9 cellular contexts compared by ENCODE assay signal in the genomic region with DNA sequence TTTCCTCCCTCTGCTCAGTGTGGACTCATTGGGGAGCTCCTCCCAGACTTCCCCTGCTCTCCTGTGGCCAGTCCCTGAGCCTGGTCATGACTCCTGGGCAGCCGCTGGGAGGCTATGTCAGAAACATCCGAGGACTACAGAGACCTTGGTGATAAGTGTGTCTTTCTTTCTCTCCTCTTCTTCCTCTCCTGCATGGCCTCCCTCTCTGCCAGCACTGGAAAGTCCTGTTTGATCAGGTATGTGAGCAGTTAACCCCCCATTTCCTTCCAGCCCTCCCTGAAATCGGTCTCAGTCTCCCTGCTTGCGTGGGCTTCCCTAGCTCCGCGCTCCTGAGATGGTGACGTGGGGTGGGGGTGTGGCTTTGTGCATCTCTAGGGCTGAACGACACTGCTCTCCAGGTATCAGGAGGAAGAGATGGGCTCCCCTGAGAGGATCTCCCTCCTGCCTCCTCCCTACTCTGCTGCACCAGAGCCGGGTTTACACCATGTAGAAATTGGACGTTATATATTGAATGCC. TPM values are rescaled to one million over a fixed set of nuclear protein-coding genes. Genes with fewer than 3 reads are reported as not detected.
DNase-seq lines count a peak whose midpoint lies in the region; ATAC-seq and TF ChIP-seq lines count a peak whose summit lies in the region.
"Had no signal": no experiment of that assay in that cellular context is flagged by ENCODE, and none has a peak within 500 bp of the region (broad histone marks: within the 10 kb centered on the region; RNA-seq: fewer than 3 reads in every experiment).

No MANE protein-coding gene starts in this region.

- no CpG with 5 or more reads among the region's 10 CpGs for WGBS in IMR-90 (ENCODE audit: extremely low coverage in 2 of 2, insufficient read length in 1 of 2), 2 experiments

- no peak for TF ChIP-seq RAD21 in IMR-90 (IDR thresholded peaks at IDR 0.05; ENCODE audit: low read length)

- ATAC-seq in IMR-90 (ENCODE audit: low read depth) (no peak), memory B cell (ENCODE audit: low read depth) (no peak)

- no peak overlapping the region for H4K5ac ChIP-seq in IMR-90 (ENCODE audit: low read depth, low read length)

- dilution Hi-C loops in IMR-90 (cut with HindIII; ENCODE audit: low sequenced_read_pairs, unreplicated experiment) = no loop called here

- DNase-seq in CD1c-positive myeloid dendritic cell (ENCODE audit: extremely low spot score) = peak; percentile 42
- DNase-seq in IMR-90 = no peak
- DNase-seq in activated naive CD8-positive, alpha-beta T cell treated with anti-CD3 and anti-CD28 coated beads for 36 hours = no peak
- no peak for DNase-seq in memory B cell (ENCODE audit: low spot score in 2 of 2)
- DNase-seq in NOMO-1 treated with DMSO at 0.1 percent for 48 hours (lab: John Stamatoyannopoulos, UW; ENCODE audit: unreplicated experiment) = no peak
- no peak for DNase-seq in uterus
- no peak for DNase-seq in GM10266 (ENCODE audit: extremely low spot score)
- no peak for DNase-seq in activated gamma-delta T cell treated with Interleukin-2 at 50 U/mL for 16 hours

- no peak overlapping the region for H3K14ac ChIP-seq in IMR-90 (replicated peaks; ENCODE audit: low read depth, low read length)

- H2BK15ac ChIP-seq in IMR-90 (ENCODE audit: low read depth, low read length) = no peak overlapping the region

- in situ Hi-C loops in IMR-90 (cut with MboI; ENCODE audit: low sequenced_read_pairs) = no loop called here

- no peak overlapping the region for H3K4ac ChIP-seq in IMR-90 (ENCODE audit: low read depth, low read length)

- H3K56ac ChIP-seq in IMR-90 (ENCODE audit: extremely low read depth, insufficient read depth, low read length) = no peak overlapping the region

- H3K36me3 ChIP-seq in IMR-90 (ENCODE audit: control insufficient read depth, insufficient read depth, low read length) (no peaks in the 10 kb centered on the region), uterus (no peaks in the 10 kb centered on the region)
- H3K36me3 ChIP-seq: cardiac muscle cell had no signal

- H2AK9ac ChIP-seq in IMR-90 (replicated peaks; ENCODE audit: low read depth, low read length, poor library complexity) = peak overlapping the region; percentile 49

- H3K9me1 ChIP-seq in IMR-90 (ENCODE audit: insufficient read depth, low read length) = peaks cover 5% of the 10 kb centered on the region; the same call in 1 of the 2 replicates

- intact Hi-C loops in IMR-90 (cut with micrococcal nuclease) = no loop called here
- intact Hi-C loops in uterus (cut with DNase I; ENCODE audit: low total_unique reads) = no loop called here

- BruUV-seq in IMR-90 (replicated peaks; lab: Mats Ljungman, UMichigan) = no TSS peak

- no peaks in the 10 kb centered on the region for H3K79me1 ChIP-seq in IMR-90 (ENCODE audit: low read depth in 1 of 2, low read length in 2 of 2)

- H2AFZ ChIP-seq in IMR-90 (replicated peaks; ENCODE audit: low read length, poor library complexity) = no peak overlapping the region

- H3K9me3 Mint-ChIP-seq in activated naive CD8-positive, alpha-beta T cell treated with anti-CD3 and anti-CD28 coated beads for 36 hours = no peaks in the 10 kb centered on the region
- no peaks in the 10 kb centered on the region for H3K9me3 Mint-ChIP-seq in memory B cell

- no peak overlapping the region for H4K91ac ChIP-seq in IMR-90 (ENCODE audit: insufficient read depth, low read depth, low read length)

- H2AK5ac ChIP-seq in IMR-90 (ENCODE audit: low read depth, low read length) = no peak overlapping the region

- no peak for TF ChIP-seq POLR2A in IMR-90 (IDR thresholded peaks at IDR 0.05; ENCODE audit: low read depth, low read length)
- no peak for TF ChIP-seq POLR2A in uterus (IDR thresholded peaks at IDR 0.05)

- POLR2A ChIA-PET in IMR-90 (lab: Charles Lee; ENCODE audit: unreplicated experiment) = no interaction called here

- H2BK120ac ChIP-seq in IMR-90 (ENCODE audit: low read depth, low read length) = no peak overlapping the region

- H3K18ac ChIP-seq in IMR-90 (ENCODE audit: low read depth, low read length) = no peak overlapping the region

- H2BK5ac ChIP-seq in IMR-90 (ENCODE audit: low read depth, low read length, poor library complexity, severe bottlenecking) = no peak overlapping the region

- H3K4me1 Mint-ChIP-seq in activated naive CD8-positive, alpha-beta T cell treated with anti-CD3 and anti-CD28 coated beads for 36 hours = peaks cover 9% of the 10 kb centered on the region
- peaks cover 15% of the 10 kb centered on the region for H3K4me1 Mint-ChIP-seq in memory B cell

- CTCF ChIA-PET in IMR-90 (lab: Yijun Ruan, JAX) = no interaction called here

- peaks cover 79% of the 10 kb centered on the region for H3K27me3 Mint-ChIP-seq in activated naive CD8-positive, alpha-beta T cell treated with anti-CD3 and anti-CD28 coated beads for 36 hours
- H3K27me3 Mint-ChIP-seq in memory B cell = peaks cover 42% of the 10 kb centered on the region

- H3K4me1 ChIP-seq in IMR-90 (ENCODE audit: control insufficient read depth, insufficient read depth, low read length) = no peaks in the 10 kb centered on the region; the same call in 1 of the 2 replicates
- peaks cover 0 to 14% of the 10 kb centered on the region in 2 donors for H3K4me1 ChIP-seq in uterus

- H3K4me2 ChIP-seq in IMR-90 (ENCODE audit: low read depth, low read length) = no peak overlapping the region

- H4K20me1 ChIP-seq in IMR-90 (ENCODE audit: insufficient read depth, low read length) = no peaks in the 10 kb centered on the region; the same call in none of the 2 replicates

- H3K27ac ChIP-seq in IMR-90 (ENCODE audit: insufficient read depth, low read length) (no peak overlapping the region), uterus (no peak overlapping the region)
- H3K27ac ChIP-seq: cardiac muscle cell had no signal

- H3K4me3 ChIP-seq in IMR-90 (ENCODE audit: insufficient read depth, low read depth, low read length) (no peak overlapping the region), uterus (no peak overlapping the region)
- H3K4me3 ChIP-seq: cardiac muscle cell had no signal

- H4K8ac ChIP-seq in IMR-90 (ENCODE audit: low read depth in 2 of 2, low read length in 2 of 2) = no peak overlapping the region

- H3K27ac Mint-ChIP-seq in activated naive CD8-positive, alpha-beta T cell treated with anti-CD3 and anti-CD28 coated beads for 36 hours = no peak overlapping the region
- no peak overlapping the region for H3K27ac Mint-ChIP-seq in memory B cell

- H3K4me3 Mint-ChIP-seq in activated naive CD8-positive, alpha-beta T cell treated with anti-CD3 and anti-CD28 coated beads for 36 hours = peak overlapping the region; percentile 44
- H3K4me3 Mint-ChIP-seq in memory B cell = peak overlapping the region; percentile 74

- TF ChIP-seq CTCF in IMR-90 (conservative IDR thresholded peaks at IDR 0.05; ENCODE audit: low read depth, low read length) (no peak), uterus (IDR thresholded peaks at IDR 0.05) (no peak), GM10266 (IDR thresholded peaks at IDR 0.05; ENCODE audit: control insufficient read depth, insufficient read depth, low read depth, missing control alignments) (no peak)

- H3K36me3 Mint-ChIP-seq in activated naive CD8-positive, alpha-beta T cell treated with anti-CD3 and anti-CD28 coated beads for 36 hours = no peaks in the 10 kb centered on the region
- H3K36me3 Mint-ChIP-seq in memory B cell = no peaks in the 10 kb centered on the region

- H3K23ac ChIP-seq in IMR-90 (ENCODE audit: low read depth, low read length) = no peak overlapping the region; the same call in 1 of the 2 replicates

- no peak overlapping the region for H3K9ac ChIP-seq in IMR-90 (ENCODE audit: low read depth, low read length)

- H2BK20ac ChIP-seq in IMR-90 (ENCODE audit: low read depth, low read length) = no peak overlapping the region

- H3K27me3 ChIP-seq in IMR-90 (ENCODE audit: control insufficient read depth, insufficient read depth, low read length) (peaks cover 72% of the 10 kb centered on the region), uterus (no peaks in the 10 kb centered on the region)

- no peaks in the 10 kb centered on the region for H3K9me3 ChIP-seq in IMR-90 (ENCODE audit: control insufficient read depth, insufficient read depth, low read length)
- H3K9me3 ChIP-seq in uterus = no peaks in the 10 kb centered on the region

TF ChIP-seq in IMR-90, 13 proteins besides CTCF, POLR2A, EP300 and RAD21 (continues in another document):
- no peak for TF ChIP-seq RFX5 (IDR thresholded peaks at IDR 0.05; ENCODE audit: low read depth, low read length)
- TF ChIP-seq MAZ (IDR thresholded peaks at IDR 0.05; ENCODE audit: borderline replicate concordance, low read depth, low read length) = no peak
- no peak for TF ChIP-seq MXI1 (IDR thresholded peaks at IDR 0.05; ENCODE audit: borderline replicate concordance, low read depth, low read length)
- TF ChIP-seq, protein P1, sequence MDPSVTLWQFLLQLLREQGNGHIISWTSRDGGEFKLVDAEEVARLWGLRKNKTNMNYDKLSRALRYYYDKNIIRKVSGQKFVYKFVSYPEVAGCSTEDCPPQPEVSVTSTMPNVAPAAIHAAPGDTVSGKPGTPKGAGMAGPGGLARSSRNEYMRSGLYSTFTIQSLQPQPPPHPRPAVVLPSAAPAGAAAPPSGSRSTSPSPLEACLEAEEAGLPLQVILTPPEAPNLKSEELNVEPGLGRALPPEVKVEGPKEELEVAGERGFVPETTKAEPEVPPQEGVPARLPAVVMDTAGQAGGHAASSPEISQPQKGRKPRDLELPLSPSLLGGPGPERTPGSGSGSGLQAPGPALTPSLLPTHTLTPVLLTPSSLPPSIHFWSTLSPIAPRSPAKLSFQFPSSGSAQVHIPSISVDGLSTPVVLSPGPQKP (IDR thresholded peaks at IDR 0.05; ENCODE audit: borderline replicate concordance, low read depth, low read length) = no peak
- no peak for TF ChIP-seq CEBPB (IDR thresholded peaks at IDR 0.05; ENCODE audit: low read depth, low read length)
- no peak for TF ChIP-seq SMC3 (IDR thresholded peaks at IDR 0.05; ENCODE audit: low read depth, low read length)
- TF ChIP-seq RCOR1 (IDR thresholded peaks at IDR 0.05; ENCODE audit: insufficient replicate concordance, low read length) = no peak
- TF ChIP-seq BHLHE40 (IDR thresholded peaks at IDR 0.05; ENCODE audit: low read depth, low read length) = no peak
- TF ChIP-seq, protein P2, sequence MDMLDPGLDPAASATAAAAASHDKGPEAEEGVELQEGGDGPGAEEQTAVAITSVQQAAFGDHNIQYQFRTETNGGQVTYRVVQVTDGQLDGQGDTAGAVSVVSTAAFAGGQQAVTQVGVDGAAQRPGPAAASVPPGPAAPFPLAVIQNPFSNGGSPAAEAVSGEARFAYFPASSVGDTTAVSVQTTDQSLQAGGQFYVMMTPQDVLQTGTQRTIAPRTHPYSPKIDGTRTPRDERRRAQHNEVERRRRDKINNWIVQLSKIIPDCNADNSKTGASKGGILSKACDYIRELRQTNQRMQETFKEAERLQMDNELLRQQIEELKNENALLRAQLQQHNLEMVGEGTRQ (IDR thresholded peaks at IDR 0.05; ENCODE audit: low read depth, low read length) = no peak

RNA-seq across cellular contexts. Expression of gene RHBDL3, which starts 2.1 kb away (rescaled TPM):
- total RNA-seq in IMR-90 (2012; rRNA removed) (0.18 and 0.28 TPM in 2 replicates), uterus (1 to 10 TPM in 2 of 4 donors, under 1 TPM in 1, not detected in 1; 0.29 to 3.8 (median 2.4) TPM)
- 0.09 and 0.11 TPM in 2 replicates for polyA plus RNA-seq in IMR-90 (2012; rRNA removed)
- 0.07 and 0.35 TPM in 2 replicates for polyA plus RNA-seq in IMR-90 (2012; cell fraction: cytosol; rRNA removed)
- 0.08 and 0.10 TPM in 2 replicates for polyA plus RNA-seq in IMR-90 (2012; cell fraction: nucleus; rRNA removed; ENCODE audit: low replicate concordance)
- under 1 TPM in 1 of 2 experiments, not detected in 1; 0.06 TPM for total RNA-seq in activated naive CD8-positive, alpha-beta T cell treated with anti-CD3 and anti-CD28 coated beads for 36 hours
- polyA plus RNA-seq: cardiac muscle cell had no signal
